ENCODE assay signal across 8 cellular contexts in genomic region chr1:156019946-156020292, GRCh38. TPM values are rescaled to one million over a fixed set of nuclear protein-coding genes. Genes with fewer than 3 reads are reported as not detected.
DNase-seq lines count a peak whose midpoint lies in the region; ATAC-seq and TF ChIP-seq lines count a peak whose summit lies in the region.

No MANE protein-coding gene starts in this region.

- peaks cover 2% of the 10 kb centered on the region for H3K36me3 ChIP-seq in kidney epithelial cell (ENCODE audit: control insufficient read depth, insufficient read depth, low read length)

- H3K36me3 Mint-ChIP-seq in activated CD4-positive, alpha-beta T cell treated with anti-CD3 and anti-CD28 coated beads for 36 hours (ENCODE audit: low read depth): peaks cover 32% of the 10 kb centered on the region
- peaks cover 8% of the 10 kb centered on the region for H3K36me3 Mint-ChIP-seq in activated naive CD8-positive, alpha-beta T cell

- in situ Hi-C loops in G401 (cut with HindIII; ENCODE audit: low sequenced_read_pairs): no loop called here
- in situ Hi-C loops in KBM-7 (cut with MboI; ENCODE audit: low pct_unique_long_range_greater_than_20kb, low sequenced_read_pairs): no loop called here

- intact Hi-C loops in activated CD4-positive, alpha-beta T cell treated with anti-CD3 and anti-CD28 coated beads for 36 hours (cut with DNase I, micrococcal nuclease): loop anchor here (1.0 to 10.0 kb wide), 9 partner anchors 34 to 715 kb away; partner anchors contain the start of genes FDPS (in 1 of the 2), KHDC4 (in 1 of the 2), LAMTOR2 (in 1 of the 2) and MEX3A (in 1 of the 2)

- CTCF ChIA-PET in activated CD4-positive, alpha-beta T cell treated with anti-CD3 and anti-CD28 coated beads for 36 hours (lab: Charles Lee): no interaction called here

- H3K4me3 Mint-ChIP-seq in activated CD4-positive, alpha-beta T cell treated with anti-CD3 and anti-CD28 coated beads for 36 hours: peak overlapping the region; percentile 94
- H3K4me3 Mint-ChIP-seq in activated naive CD8-positive, alpha-beta T cell: peak overlapping the region; percentile 94

- no peak for ATAC-seq in activated CD4-positive, alpha-beta T cell treated with anti-CD3 and anti-CD28 coated beads for 36 hours
- no peak for ATAC-seq in HG03095 (IDR thresholded peaks at IDR 0.05; ENCODE audit: unreplicated experiment)

- POLR2A ChIA-PET in activated CD4-positive, alpha-beta T cell treated with anti-CD3 and anti-CD28 coated beads for 36 hours (lab: Charles Lee): interaction anchor here (0.6 kb wide), 1 partner anchor 206 kb away, joined by 7 read pairs; no protein-coding TSS in a partner anchor

- H3K27me3 Mint-ChIP-seq in activated CD4-positive, alpha-beta T cell treated with anti-CD3 and anti-CD28 coated beads for 36 hours: no peaks in the 10 kb centered on the region
- H3K27me3 Mint-ChIP-seq in activated naive CD8-positive, alpha-beta T cell: no peaks in the 10 kb centered on the region

- no peak for DNase-seq in activated CD4-positive, alpha-beta T cell treated with anti-CD3 and anti-CD28 coated beads for 36 hours
- no peak for DNase-seq in activated CD4-positive, alpha-beta T cell treated with anti-CD3 and anti-CD28 coated beads for 48 hours
- no peak for DNase-seq in kidney epithelial cell (ENCODE audit: low read depth)
- no peak for DNase-seq in substantia nigra (lab: John Stamatoyannopoulos, UW)
- DNase-seq in G401 (ENCODE audit: low spot score): no peak
- no peak for DNase-seq in KBM-7

- H3K4me3 ChIP-seq in kidney epithelial cell (ENCODE audit: low read depth, low read length): peak overlapping the region; percentile 87

- no peaks in the 10 kb centered on the region for H3K9me3 Mint-ChIP-seq in activated CD4-positive, alpha-beta T cell treated with anti-CD3 and anti-CD28 coated beads for 36 hours (ENCODE audit: low read depth)
- no peaks in the 10 kb centered on the region for H3K9me3 Mint-ChIP-seq in activated naive CD8-positive, alpha-beta T cell (ENCODE audit: low read depth)

- H3K4me1 Mint-ChIP-seq in activated CD4-positive, alpha-beta T cell treated with anti-CD3 and anti-CD28 coated beads for 36 hours: peaks cover 20% of the 10 kb centered on the region
- peaks cover 27% of the 10 kb centered on the region for H3K4me1 Mint-ChIP-seq in activated naive CD8-positive, alpha-beta T cell (ENCODE audit: low read depth)

- no peak for TF ChIP-seq CTCF in kidney epithelial cell (IDR thresholded peaks at IDR 0.05; ENCODE audit: insufficient read depth, low read length, poor library complexity, severe bottlenecking)

- H3K27ac Mint-ChIP-seq in activated CD4-positive, alpha-beta T cell treated with anti-CD3 and anti-CD28 coated beads for 36 hours: peak overlapping the region; percentile 96
- peak overlapping the region; percentile 95 for H3K27ac Mint-ChIP-seq in activated naive CD8-positive, alpha-beta T cell

- peak overlapping the region; percentile 73 for H3K27ac ChIP-seq in substantia nigra (ENCODE audit: low read depth, low read length, poor library complexity, severe bottlenecking)

- no peaks in the 10 kb centered on the region for H3K27me3 ChIP-seq in kidney epithelial cell (ENCODE audit: control insufficient read depth, insufficient read depth, low read length)

RNA-seq across cellular contexts. Expression of gene SSR2, which starts 0.8 kb away (rescaled TPM):
- 100 to 1,000 TPM; 143 to 197 TPM for total RNA-seq in activated CD4-positive, alpha-beta T cell treated with anti-CD3 and anti-CD28 coated beads for 36 hours
- total RNA-seq in kidney epithelial cell: 348 and 428 TPM in 2 replicates
- 257 and 273 TPM in 2 replicates for total RNA-seq in G401 (2014; rRNA removed; shearing (Covaris generic))

RNA-seq across cellular contexts. Expression of gene UBQLN4, which starts 33.7 kb away (rescaled TPM):
- total RNA-seq in activated CD4-positive, alpha-beta T cell treated with anti-CD3 and anti-CD28 coated beads for 36 hours: 10 to 100 TPM; 34.5 to 49.0 TPM
- 28.2 and 30.5 TPM in 2 replicates for total RNA-seq in kidney epithelial cell
- total RNA-seq in G401 (2014; rRNA removed; shearing (Covaris generic)): 29.5 and 30.0 TPM in 2 replicates

RNA-seq across cellular contexts. Expression of gene LAMTOR2, which starts 34.7 kb away (rescaled TPM):
- total RNA-seq in activated CD4-positive, alpha-beta T cell treated with anti-CD3 and anti-CD28 coated beads for 36 hours: 10 to 100 TPM; 26.1 to 50.3 TPM
- 96.5 and 108 TPM in 2 replicates for total RNA-seq in kidney epithelial cell
- total RNA-seq in G401 (2014; rRNA removed; shearing (Covaris generic)): 20.1 and 42.3 TPM in 2 replicates

RNA-seq across cellular contexts. Expression of gene RAB25, which starts 41.0 kb away (rescaled TPM):
- under 1 TPM; 0.46 to 0.77 TPM for total RNA-seq in activated CD4-positive, alpha-beta T cell treated with anti-CD3 and anti-CD28 coated beads for 36 hours
- 30.4 and 46.0 TPM in 2 replicates for total RNA-seq in kidney epithelial cell
- total RNA-seq in G401 (2014; rRNA removed; shearing (Covaris generic)): not detected in 2 replicates

RNA-seq across cellular contexts. Expression of gene ARHGEF2, which starts 41.6 kb away (rescaled TPM):
- 100 to 1,000 TPM; 135 to 216 TPM for total RNA-seq in activated CD4-positive, alpha-beta T cell treated with anti-CD3 and anti-CD28 coated beads for 36 hours
- total RNA-seq in kidney epithelial cell: 197 and 230 TPM in 2 replicates
- total RNA-seq in G401 (2014; rRNA removed; shearing (Covaris generic)): 20.3 and 35.9 TPM in 2 replicates
